ENCODE assay signal across 9 cellular contexts in the genomic region with DNA sequence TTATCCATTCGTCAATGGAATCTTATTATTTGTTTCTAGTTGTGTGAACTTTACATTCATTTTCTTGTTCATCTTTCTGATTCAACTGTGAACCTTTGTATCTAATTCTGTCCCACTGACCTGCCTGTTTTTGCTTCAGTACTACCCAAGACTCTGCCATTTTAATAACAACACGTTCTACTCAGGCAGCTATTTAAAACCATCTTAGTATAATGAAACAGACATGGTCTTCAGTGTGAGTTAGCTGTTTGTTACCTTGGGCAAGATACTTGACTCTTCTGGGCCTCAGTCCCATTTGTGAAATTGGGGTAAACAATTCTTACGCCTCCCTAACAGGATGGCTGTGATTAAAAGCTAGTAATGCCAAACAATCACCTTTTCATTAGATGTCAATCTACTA. TPM values are rescaled to one million over a fixed set of nuclear protein-coding genes. Genes with fewer than 3 reads are reported as not detected.
A peak's percentile ranks its signal among the peaks of the same experiment; 100 is the strongest.
DNase-seq lines count a peak whose midpoint lies in the region; ATAC-seq and TF ChIP-seq lines count a peak whose summit lies in the region.
"Had no signal": no experiment of that assay in that cellular context is flagged by ENCODE, and none has a peak within 500 bp of the region (broad histone marks: within the 10 kb centered on the region; RNA-seq: fewer than 3 reads in every experiment).

No MANE protein-coding gene starts in this region.

- peaks cover 14% of the 10 kb centered on the region for H3K36me3 ChIP-seq in CD4-positive, CD25-positive, alpha-beta regulatory T cell (ENCODE audit: control insufficient read depth, insufficient read depth, low read length)
- H3K36me3 ChIP-seq in Loucy (ENCODE audit: insufficient read depth, low read length) (peaks cover 3% of the 10 kb centered on the region; the same call in 1 of the 2 replicates), testis (ENCODE audit: low read depth, missing control alignments) (no peaks in the 10 kb centered on the region)

- peaks cover 58% of the 10 kb centered on the region for H3K4me1 ChIP-seq in CD4-positive, CD25-positive, alpha-beta regulatory T cell (ENCODE audit: control insufficient read depth, insufficient read depth, low read length, poor library complexity, severe bottlenecking)
- peaks cover 45% of the 10 kb centered on the region for H3K4me1 ChIP-seq in Loucy (ENCODE audit: insufficient read depth, low read length, poor library complexity, severe bottlenecking)
- peaks cover 25% of the 10 kb centered on the region for H3K4me1 ChIP-seq in testis

- H3K36me3 Mint-ChIP-seq in CD4-positive, CD25-positive, alpha-beta regulatory T cell = no peaks in the 10 kb centered on the region
- H3K36me3 Mint-ChIP-seq in nephron progenitor cell (ENCODE audit: low read depth) = peaks cover 6% of the 10 kb centered on the region

- intact Hi-C loops in dorsolateral prefrontal cortex (cut with DNase I) (loop anchor here (5.0 to 10.0 kb wide), 3 partner anchors 42 to 369 kb away; a partner anchor contains a TSS), testis (cut with DNase I; ENCODE audit: low total_unique reads) (no loop called here)

- 16 to 25% methylated on average over 3 of the region's 3 CpGs for WGBS in testis, 2 donors

- peaks cover 65% of the 10 kb centered on the region for H3K79me2 ChIP-seq in Loucy (ENCODE audit: insufficient read depth, low read length)

- CTCF ChIA-PET in GM10248 (lab: Yijun Ruan, JAX) = interaction anchor here (1.0 to 1.2 kb wide), 3 partner anchors 8 to 54 kb away, joined by 3 read pairs; a partner anchor contains a TSS

- H4K20me1 ChIP-seq in Loucy (ENCODE audit: insufficient read depth, low read length, poor library complexity, severe bottlenecking) = peaks cover 59% of the 10 kb centered on the region

- no peaks in the 10 kb centered on the region for H3K27me3 Mint-ChIP-seq in CD4-positive, CD25-positive, alpha-beta regulatory T cell
- H3K27me3 Mint-ChIP-seq in nephron progenitor cell (ENCODE audit: low read depth, poor library complexity) = no peaks in the 10 kb centered on the region

- no peak for TF ChIP-seq POLR2A in testis (IDR thresholded peaks at IDR 0.05)

- no peak for ATAC-seq in CD4-positive, CD25-positive, alpha-beta regulatory T cell (ENCODE audit: low read depth in 2 of 2)
- no peak for ATAC-seq in HG03439 (IDR thresholded peaks at IDR 0.05; ENCODE audit: unreplicated experiment)
- no peak for ATAC-seq in esophagus mucosa

- H3K4me2 ChIP-seq in Loucy (ENCODE audit: low read depth, low read length, poor library complexity, severe bottlenecking) = peak overlapping the region; percentile 88

- H3K4me1 Mint-ChIP-seq in CD4-positive, CD25-positive, alpha-beta regulatory T cell = peaks cover 7 to 23% (median 19%) of the 10 kb centered on the region in 4 donors
- peaks cover 9% of the 10 kb centered on the region for H3K4me1 Mint-ChIP-seq in nephron progenitor cell

- H3K9me2 ChIP-seq in Loucy (replicated peaks; ENCODE audit: low read depth, low read length) = no peaks in the 10 kb centered on the region

- peak overlapping the region; percentile 87 for H3K9ac ChIP-seq in Loucy (ENCODE audit: low read depth, low read length, poor library complexity, severe bottlenecking)

- H3K27me3 ChIP-seq in CD4-positive, CD25-positive, alpha-beta regulatory T cell (ENCODE audit: control insufficient read depth, insufficient read depth, low read length) = no peaks in the 10 kb centered on the region
- H3K27me3 ChIP-seq in Loucy (ENCODE audit: insufficient read depth, low read length, poor library complexity, severe bottlenecking) = no peaks in the 10 kb centered on the region
- H3K27me3 ChIP-seq in dorsolateral prefrontal cortex = no peaks in the 10 kb centered on the region
- no peaks in the 10 kb centered on the region for H3K27me3 ChIP-seq in testis

- DNase-seq in CD4-positive, CD25-positive, alpha-beta regulatory T cell = no peak
- no peak for DNase-seq in dorsolateral prefrontal cortex
- DNase-seq in nephron progenitor cell = no peak
- no peak for DNase-seq in GM10248 (ENCODE audit: extremely low spot score)
- no peak for DNase-seq in testis
- DNase-seq: NCI-H82 had no signal

- H3K9me3 ChIP-seq in CD4-positive, CD25-positive, alpha-beta regulatory T cell (ENCODE audit: control insufficient read depth in 2 of 2, low read length in 2 of 2) = no peaks in the 10 kb centered on the region
- H3K9me3 ChIP-seq in Loucy (ENCODE audit: insufficient read depth, low read depth, low read length) (no peaks in the 10 kb centered on the region), testis (no peaks in the 10 kb centered on the region)

- peak overlapping the region; percentile 24 for H3K27ac ChIP-seq in CD4-positive, CD25-positive, alpha-beta regulatory T cell (ENCODE audit: insufficient read depth, low read length, poor library complexity, severe bottlenecking)
- H3K27ac ChIP-seq in dorsolateral prefrontal cortex (peak overlapping the region in 19 of 59 donors; percentile 2 to 98 (median 96)), testis (peak overlapping the region in 1 of 2 donors; percentile 94)

- H3K27ac Mint-ChIP-seq in CD4-positive, CD25-positive, alpha-beta regulatory T cell = peak overlapping the region; percentile 34 to 88 (median 65)
- peak overlapping the region; percentile 58 for H3K27ac Mint-ChIP-seq in nephron progenitor cell

- H3K4me3 Mint-ChIP-seq in CD4-positive, CD25-positive, alpha-beta regulatory T cell = no peak overlapping the region
- H3K4me3 Mint-ChIP-seq in nephron progenitor cell = peak overlapping the region; percentile 83

- H3K4me3 ChIP-seq in CD4-positive, CD25-positive, alpha-beta regulatory T cell (ENCODE audit: low read depth, low read length) = peak overlapping the region; percentile 98
- H3K4me3 ChIP-seq in Loucy (ENCODE audit: low read length, poor library complexity, severe bottlenecking) (peak overlapping the region; percentile 90), dorsolateral prefrontal cortex (peak overlapping the region; percentile 68 to 98 (median 91)), testis (peak overlapping the region in 1 of 2 donors; percentile 95)

- TF ChIP-seq CTCF in Loucy (conservative IDR thresholded peaks at IDR 0.05; ENCODE audit: low read length) = no peak
- TF ChIP-seq CTCF in dorsolateral prefrontal cortex (IDR thresholded peaks at IDR 0.05 in 54 of 56, conservative IDR thresholded peaks at IDR 0.05 in 2 of 56; ENCODE audit: low read depth in 1 of 56, partially characterized antibody in 56 of 56) = no peak
- TF ChIP-seq CTCF in nephron progenitor cell (IDR thresholded peaks at IDR 0.05) = no peak
- TF ChIP-seq CTCF in GM10248 (IDR thresholded peaks at IDR 0.05; ENCODE audit: control extremely low read depth, extremely low read depth, low read depth, missing control alignments) = no peak
- no peak for TF ChIP-seq CTCF in testis (IDR thresholded peaks at IDR 0.05)

- H2AFZ ChIP-seq in Loucy (ENCODE audit: low read length) = no peak overlapping the region

- POLR2A ChIA-PET in GM10248 (lab: Yijun Ruan, JAX) = no interaction called here

- H3F3A ChIP-seq in Loucy (ENCODE audit: low read depth) = peaks cover 11% of the 10 kb centered on the region; the same call in 1 of the 2 replicates

- no peaks in the 10 kb centered on the region for H3K9me3 Mint-ChIP-seq in CD4-positive, CD25-positive, alpha-beta regulatory T cell
- peaks cover 7% of the 10 kb centered on the region for H3K9me3 Mint-ChIP-seq in nephron progenitor cell

RNA-seq across cellular contexts. Expression of a gene that starts 1.6 kb away (rescaled TPM):
- total RNA-seq in CD4-positive, CD25-positive, alpha-beta regulatory T cell = 35.5 TPM
- polyA plus RNA-seq in CD4-positive, CD25-positive, alpha-beta regulatory T cell = 10 to 100 TPM; 41.7 to 55.5 (median 47.0) TPM
- total RNA-seq in dorsolateral prefrontal cortex (100 to 1,000 TPM in 10 of 120 experiments, 10 to 100 TPM in 110; 61.4 to 113 (median 85.9) TPM), testis (100 to 1,000 TPM in 1 of 2 donors, 10 to 100 TPM in 1; 94.6 to 104 TPM), esophagus mucosa (33.3 TPM)
- 118 TPM for polyA plus RNA-seq in testis (ENCODE audit: insufficient read depth, low read depth, low replicate concordance)

RNA-seq across cellular contexts. Expression of a gene that starts 42.0 kb away (rescaled TPM):
- total RNA-seq in CD4-positive, CD25-positive, alpha-beta regulatory T cell = 0.42 TPM
- under 1 TPM in 1 of 4 donors, not detected in 3; 0.16 TPM for polyA plus RNA-seq in CD4-positive, CD25-positive, alpha-beta regulatory T cell
- total RNA-seq in dorsolateral prefrontal cortex (10 to 100 TPM in 118 of 120 experiments, 1 to 10 TPM in 2; 7.8 to 33.0 (median 19.9) TPM), testis (1 to 10 TPM; 3.0 to 5.0 TPM), esophagus mucosa (0.48 TPM)
- 9.7 TPM for polyA plus RNA-seq in testis (ENCODE audit: insufficient read depth, low read depth, low replicate concordance)

RNA-seq across cellular contexts. Expression of a gene that starts 54.0 kb away (rescaled TPM):
- total RNA-seq in CD4-positive, CD25-positive, alpha-beta regulatory T cell = 20.0 TPM
- polyA plus RNA-seq in CD4-positive, CD25-positive, alpha-beta regulatory T cell = 10 to 100 TPM; 46.4 to 77.0 (median 57.3) TPM
- total RNA-seq in dorsolateral prefrontal cortex = 10 to 100 TPM; 15.7 to 34.4 (median 22.5) TPM
- total RNA-seq in testis = 10 to 100 TPM; 22.8 to 24.7 TPM
- polyA plus RNA-seq in testis (ENCODE audit: insufficient read depth, low read depth, low replicate concordance) = 55.2 TPM
- 18.7 TPM for total RNA-seq in esophagus mucosa
